In genomic region chr1:31694910-31695300, GRCh38 we compare ENCODE assay signal across 24 cellular contexts. TPM values are rescaled to one million over a fixed set of nuclear protein-coding genes. Genes with fewer than 3 reads are reported as not detected.
DNase-seq lines count a peak whose midpoint lies in the region; ATAC-seq and TF ChIP-seq lines count a peak whose summit lies in the region.
"Had no signal": no experiment of that assay in that cellular context is flagged by ENCODE, and none has a peak within 500 bp of the region (broad histone marks: within the 10 kb centered on the region; RNA-seq: fewer than 3 reads in every experiment).

No MANE protein-coding gene starts in this region.

- POLR2A ChIA-PET in A673 (lab: Charles Lee; ENCODE audit: low non-redundant PET): interaction anchor here (0.5 kb wide), 1 partner anchor 13 kb away, joined by 3 read pairs; no protein-coding TSS in a partner anchor

- DNase-seq in A673 (ENCODE audit: low spot score) (no peak), hippocampal formation (lab: John Stamatoyannopoulos, UW) (peak; percentile 90 to 92), occipital lobe (lab: John Stamatoyannopoulos, UW) (peak; percentile 77), upper lobe of left lung (no peak), islet precursor cell (no peak), GM13977 (ENCODE audit: low spot score) (no peak)
- DNase-seq: activated CD4-positive, CD25-positive, alpha-beta regulatory T cell treated with anti-CD3 and anti-CD28 coated beads, Interleukin-2, amount 50 U/mL, for 72 hours; activated naive CD4-positive, alpha-beta T cell treated with anti-CD3 and anti-CD28 coated beads, Interleukin-2, amount 50 U/mL, for 16 hours; activated T-cell treated with anti-CD3 and anti-CD28 coated beads, Interleukin-2, amount 50 U/mL, for 72 hours; endodermal cell; MG63; naive thymus-derived CD4-positive, alpha-beta T cell; NCI-H1436; NCI-H526; stimulated activated CD4-positive, alpha-beta T cell treated with anti-CD3 and anti-CD28 coated beads, Interleukin-2, amount 100 ng/mL, for 48 hours; stimulated activated naive CD8-positive, alpha-beta T cell treated with anti-CD3 and anti-CD28 coated beads, Interleukin-15, Interleukin-2, amounts not matched to agents 100 U/mL and 50 U/mL, for 24 hours; upper lobe of right lung had no signal

- CTCF ChIA-PET in A673 (lab: Charles Lee): interaction anchor here (0.7 kb wide), 1 partner anchor 21 kb away, joined by 3 read pairs; no protein-coding TSS in a partner anchor

- H3K4me1 ChIP-seq in A673 (ENCODE audit: insufficient read depth, low read length, poor library complexity, severe bottlenecking) (no peaks in the 10 kb centered on the region), upper lobe of left lung (peaks cover 0 to 4% (median under 1%) of the 10 kb centered on the region in 4 donors)
- H3K4me1 ChIP-seq: prostate gland, upper lobe of right lung had no signal

- no peak for TF ChIP-seq CTCF in A673 (conservative IDR thresholded peaks at IDR 0.05; ENCODE audit: low read depth, low read length)
- no peak for TF ChIP-seq CTCF in upper lobe of left lung (IDR thresholded peaks at IDR 0.05)
- no peak for TF ChIP-seq CTCF in GM13977 (IDR thresholded peaks at IDR 0.05; ENCODE audit: extremely low read depth, insufficient read depth, missing control alignments)

- H3K36me3 ChIP-seq in A673 (ENCODE audit: insufficient read depth, low read length, poor library complexity, severe bottlenecking): no peaks in the 10 kb centered on the region
- no peaks in the 10 kb centered on the region for H3K36me3 ChIP-seq in upper lobe of left lung
- H3K36me3 ChIP-seq: BLaER1 treated with 17β-estradiol and CSF1 and Interleukin-3, amounts not matched to agents 10 nM and 100 nM; prostate gland; upper lobe of right lung had no signal

- 88 to 89% methylated on average over 12 of the region's 12 CpGs for WGBS in upper lobe of left lung, 2 donors

- H3K27me3 ChIP-seq in A673 (replicated peaks; ENCODE audit: insufficient read depth, low read depth, low read length, poor library complexity): no peaks in the 10 kb centered on the region
- H3K27me3 ChIP-seq in upper lobe of left lung: no peaks in the 10 kb centered on the region
- H3K27me3 ChIP-seq: BLaER1 treated with 17β-estradiol and CSF1 and Interleukin-3, amounts not matched to agents 10 nM and 100 nM; hepatocyte; MG63; upper lobe of right lung had no signal

- no TSS peak for BruUV-seq in A673 (replicated peaks; lab: Mats Ljungman, UMichigan)

- no peak overlapping the region for H3K4me3 ChIP-seq in A673 (ENCODE audit: low read depth, low read length, poor library complexity, severe bottlenecking)
- no peak overlapping the region for H3K4me3 ChIP-seq in upper lobe of left lung
- H3K4me3 ChIP-seq: BLaER1 treated with 17β-estradiol and CSF1 and Interleukin-3, amounts not matched to agents 10 nM and 100 nM; hepatocyte; MG63; prostate gland; smooth muscle cell; upper lobe of right lung had no signal

- TF ChIP-seq EP300 in upper lobe of left lung (IDR thresholded peaks at IDR 0.05): no peak

- H3K27ac ChIP-seq in A673 (ENCODE audit: low read depth, low read length, poor library complexity, severe bottlenecking) (peak overlapping the region; percentile 10), angular gyrus (ENCODE audit: low read depth, low read length) (peak overlapping the region; percentile 94), upper lobe of left lung (no peak overlapping the region)
- H3K27ac ChIP-seq: BLaER1 treated with 17β-estradiol and CSF1 and Interleukin-3, amounts not matched to agents 10 nM and 100 nM; hepatocyte; prostate gland; upper lobe of right lung had no signal

- no peak for ATAC-seq in GM21515 (IDR thresholded peaks at IDR 0.05; ENCODE audit: unreplicated experiment)
- ATAC-seq in upper lobe of left lung (ENCODE audit: low FRiP score in 2 of 2): no peak
- ATAC-seq: activated T-cell treated with anti-CD3 and anti-CD28 coated beads, Interleukin-2, amount 50 U/mL, for 72 hours; naive thymus-derived CD4-positive, alpha-beta T cell; stimulated activated naive CD8-positive, alpha-beta T cell treated with anti-CD3 and anti-CD28 coated beads, Interleukin-15, Interleukin-2, amounts not matched to agents 100 U/mL and 50 U/mL, for 24 hours; upper lobe of right lung had no signal

- in situ Hi-C loops in GM13977 (cut with MboI; ENCODE audit: low pct_unique_long_range_greater_than_20kb, low sequenced_read_pairs, unreplicated experiment): no loop called here

- no peak for TF ChIP-seq POLR2A in upper lobe of left lung (IDR thresholded peaks at IDR 0.05)

- no peaks in the 10 kb centered on the region for H3K9me3 ChIP-seq in A673 (ENCODE audit: low read depth, low read length, poor library complexity, severe bottlenecking)
- no peaks in the 10 kb centered on the region for H3K9me3 ChIP-seq in upper lobe of left lung
- H3K9me3 ChIP-seq: BLaER1 treated with 17β-estradiol and CSF1 and Interleukin-3, amounts not matched to agents 10 nM and 100 nM; MG63; prostate gland; upper lobe of right lung had no signal

- intact Hi-C loops in A673 (cut with micrococcal nuclease; ENCODE audit: unreplicated experiment): no loop called here

RNA-seq across cellular contexts. Expression of gene COL16A1, which starts 8.9 kb away (rescaled TPM):
- total RNA-seq in A673 (2021) (26.6 and 35.7 TPM in 2 replicates), occipital lobe (5.8 TPM), upper lobe of left lung (100 to 1,000 TPM in 1 of 6 donors, 10 to 100 TPM in 5; 15.2 to 103 (median 40.7) TPM)
- total RNA-seq: activated CD8-positive, alpha-beta memory T cell treated with anti-CD3 and anti-CD28 coated beads for 36 hours had no signal

RNA-seq across cellular contexts. Expression of gene PEF1, which starts 50.2 kb away (rescaled TPM):
- total RNA-seq in A673 (2021) (56.3 and 57.9 TPM in 2 replicates), occipital lobe (53.5 TPM), upper lobe of left lung (100 to 1,000 TPM in 1 of 6 donors, 10 to 100 TPM in 5; 52.4 to 135 (median 77.4) TPM)

Comparison
In these comparisons a context has a peak if more than half of its experiments do, and no peak if none do; other contexts are left out.
1. DNase-seq: peak in hippocampal formation (2 of 2) and occipital lobe (single experiment); none in A673 (single experiment), upper lobe of left lung (0 of 2), islet precursor cell (single experiment) and GM13977 (single experiment).
2. H3K27ac ChIP-seq: peak in A673 (single experiment) and angular gyrus (single experiment); none in upper lobe of left lung (0 of 4).